In genomic region chr9:73155389-73155788, GRCh38 we compare ENCODE assay signal across 12 cellular contexts. TPM values are rescaled to one million over a fixed set of nuclear protein-coding genes. Genes with fewer than 3 reads are reported as not detected.
A peak's percentile ranks its signal among the peaks of the same experiment; 100 is the strongest.
DNase-seq lines count a peak whose midpoint lies in the region; ATAC-seq, FAIRE-seq and TF ChIP-seq lines count a peak whose summit lies in the region.
"Had no signal": no experiment of that assay in that cellular context is flagged by ENCODE, and none has a peak within 500 bp of the region (broad histone marks: within the 10 kb centered on the region; RNA-seq: fewer than 3 reads in every experiment).

No MANE protein-coding gene starts in this region.

- H2AFZ ChIP-seq in keratinocyte (ENCODE audit: control insufficient read depth, low read length), result no peak overlapping the region

- DNase-seq in H54 (ENCODE audit: insufficient read length, low spot score) (no peak), keratinocyte (ENCODE audit: low read depth, low spot score) (no peak), KG1 (lab: John Stamatoyannopoulos, UW) (no peak), SIG-M5 (lab: John Stamatoyannopoulos, UW) (no peak), C1 segment of cervical spinal cord (lab: John Stamatoyannopoulos, UW) (no peak)
- no peak for DNase-seq in activated naive CD8-positive, alpha-beta T cell treated with anti-CD3 and anti-CD28 coated beads, Interleukin-2, amount 50 U/mL, for 24 hours
- DNase-seq: activated CD4-positive, alpha-beta T cell treated with anti-CD3 and anti-CD28 coated beads for 1 hour; NCI-H1417 treated with DMSO at 0.1 percent for 48 hours; pancreas had no signal

- H3K9me3 Mint-ChIP-seq in activated naive CD8-positive, alpha-beta T cell treated with anti-CD3 and anti-CD28 coated beads, Interleukin-2, amount 50 U/mL, for 24 hours, result no peaks in the 10 kb centered on the region

- ATAC-seq in activated naive CD8-positive, alpha-beta T cell treated with anti-CD3 and anti-CD28 coated beads, Interleukin-2, amount 50 U/mL, for 24 hours, result no peak
- no peak for ATAC-seq in GM18907 (IDR thresholded peaks at IDR 0.05; ENCODE audit: unreplicated experiment)

- H3K4me2 ChIP-seq in keratinocyte (ENCODE audit: control insufficient read depth, extremely low read depth, insufficient read depth, low read depth, low read length), result peak overlapping the region; percentile 84

- FAIRE-seq in A204.1 (lab: Jason Lieb, UNC), result peak; percentile 27
- peak; percentile 89 for FAIRE-seq in H54 (lab: Jason Lieb, UNC)
- FAIRE-seq in keratinocyte (lab: Jason Lieb, UNC), result no peak
- FAIRE-seq: GM18507 had no signal

- H3K9me1 ChIP-seq in keratinocyte (ENCODE audit: control insufficient read depth, extremely low read depth, insufficient read depth, low read length), result no peaks in the 10 kb centered on the region

- H3K36me3 Mint-ChIP-seq in activated naive CD8-positive, alpha-beta T cell treated with anti-CD3 and anti-CD28 coated beads, Interleukin-2, amount 50 U/mL, for 24 hours (ENCODE audit: low read depth), result peaks cover 20% of the 10 kb centered on the region

- peak overlapping the region; percentile 83 for H3K4me3 Mint-ChIP-seq in activated naive CD8-positive, alpha-beta T cell treated with anti-CD3 and anti-CD28 coated beads, Interleukin-2, amount 50 U/mL, for 24 hours

- H3K4me3 ChIP-seq in keratinocyte (ENCODE audit: control insufficient read depth in 2 of 3, extremely low read depth in 1 of 3, insufficient read depth in 2 of 3, low read depth in 1 of 3, low read length in 3 of 3), result peak overlapping the region in 2 of 3 experiments; percentile 94 to 98
- H3K4me3 ChIP-seq: pancreas had no signal

- H3K9me3 ChIP-seq in keratinocyte (ENCODE audit: control insufficient read depth, low read depth, low read length), result no peaks in the 10 kb centered on the region
- H3K9me3 ChIP-seq: pancreas had no signal

- peak overlapping the region; percentile 82 for H3K27ac Mint-ChIP-seq in activated naive CD8-positive, alpha-beta T cell treated with anti-CD3 and anti-CD28 coated beads, Interleukin-2, amount 50 U/mL, for 24 hours

- H3K27ac ChIP-seq in keratinocyte (ENCODE audit: control insufficient read depth, insufficient read depth, low read length), result peak overlapping the region; percentile 97
- H3K27ac ChIP-seq: pancreas had no signal

- peaks cover 69% of the 10 kb centered on the region for H3K79me2 ChIP-seq in keratinocyte (ENCODE audit: control insufficient read depth, insufficient read depth, low read length)

- no peaks in the 10 kb centered on the region for H3K27me3 ChIP-seq in keratinocyte (ENCODE audit: control insufficient read depth, extremely low read depth, insufficient read depth, low read length)
- H3K27me3 ChIP-seq: pancreas had no signal

- H3K4me1 Mint-ChIP-seq in activated naive CD8-positive, alpha-beta T cell treated with anti-CD3 and anti-CD28 coated beads, Interleukin-2, amount 50 U/mL, for 24 hours, result peaks cover 84% of the 10 kb centered on the region

- no peak for TF ChIP-seq POLR2A in H54 (IDR thresholded peaks at IDR 0.05; ENCODE audit: low read depth, low read length)

- peak overlapping the region; percentile 94 for H3K9ac ChIP-seq in keratinocyte (ENCODE audit: control insufficient read depth, extremely low read depth, insufficient read depth, low read length)

- TF ChIP-seq CTCF in keratinocyte (optimal IDR thresholded peaks at IDR 0.05 in 1 of 3, IDR thresholded peaks at IDR 0.05 in 1 of 3, conservative IDR thresholded peaks at IDR 0.05 in 1 of 3; ENCODE audit: extremely low read depth in 1 of 3, insufficient read depth in 2 of 3, low read length in 3 of 3), result no peak

- H3K36me3 ChIP-seq in keratinocyte (ENCODE audit: control insufficient read depth in 2 of 2, extremely low read depth in 1 of 2, insufficient read depth in 2 of 2, low read length in 2 of 2), result peaks cover 11 to 42% of the 10 kb centered on the region in 2 experiments
- H3K36me3 ChIP-seq: pancreas had no signal

- H3K4me1 ChIP-seq in keratinocyte (ENCODE audit: control insufficient read depth, extremely low read depth, insufficient read depth, low read length), result peaks cover 36% of the 10 kb centered on the region
- H3K4me1 ChIP-seq: pancreas had no signal

- H3K27me3 Mint-ChIP-seq in activated naive CD8-positive, alpha-beta T cell treated with anti-CD3 and anti-CD28 coated beads, Interleukin-2, amount 50 U/mL, for 24 hours, result no peaks in the 10 kb centered on the region

- H4K20me1 ChIP-seq in keratinocyte (ENCODE audit: control insufficient read depth, extremely low read depth, insufficient read depth, low read length), result peaks cover 19% of the 10 kb centered on the region

- dilution Hi-C loops in keratinocyte (cut with MboI; ENCODE audit: extremely low pct_ligation_motif_present, low sequenced_read_pairs), result no loop called here

RNA-seq across cellular contexts. Expression of gene ANXA1, which starts 3.7 kb away (rescaled TPM):
- polyA plus RNA-seq in keratinocyte, result 972 to 1,449 TPM (median 1,028 TPM) in 3 replicates
- polyA plus RNA-seq in keratinocyte (2011; ENCODE audit: low read depth), result 1,388 TPM
- polyA plus RNA-seq in keratinocyte (2011; cell fraction: cytosol; rRNA removed), result 750 and 1,475 TPM in 2 replicates
- polyA plus RNA-seq in keratinocyte (2011; cell fraction: nucleus; rRNA removed), result 1,170 and 1,541 TPM in 2 replicates
- polyA plus RNA-seq in keratinocyte (2012; ENCODE audit: low replicate concordance), result 740 and 1,721 TPM in 2 replicates
- polyA minus RNA-seq in keratinocyte, result 121 to 703 TPM (median 426 TPM) in 3 replicates
- 323 TPM for polyA minus RNA-seq in keratinocyte (2011; cell fraction: cytosol; rRNA and poly(A)+ RNA removed)
- polyA minus RNA-seq in keratinocyte (2011; cell fraction: nucleus; rRNA and poly(A)+ RNA removed), result 533 and 965 TPM in 2 replicates
